Comparison of ENCODE assay signal across 1 cellular context in the genomic region with DNA sequence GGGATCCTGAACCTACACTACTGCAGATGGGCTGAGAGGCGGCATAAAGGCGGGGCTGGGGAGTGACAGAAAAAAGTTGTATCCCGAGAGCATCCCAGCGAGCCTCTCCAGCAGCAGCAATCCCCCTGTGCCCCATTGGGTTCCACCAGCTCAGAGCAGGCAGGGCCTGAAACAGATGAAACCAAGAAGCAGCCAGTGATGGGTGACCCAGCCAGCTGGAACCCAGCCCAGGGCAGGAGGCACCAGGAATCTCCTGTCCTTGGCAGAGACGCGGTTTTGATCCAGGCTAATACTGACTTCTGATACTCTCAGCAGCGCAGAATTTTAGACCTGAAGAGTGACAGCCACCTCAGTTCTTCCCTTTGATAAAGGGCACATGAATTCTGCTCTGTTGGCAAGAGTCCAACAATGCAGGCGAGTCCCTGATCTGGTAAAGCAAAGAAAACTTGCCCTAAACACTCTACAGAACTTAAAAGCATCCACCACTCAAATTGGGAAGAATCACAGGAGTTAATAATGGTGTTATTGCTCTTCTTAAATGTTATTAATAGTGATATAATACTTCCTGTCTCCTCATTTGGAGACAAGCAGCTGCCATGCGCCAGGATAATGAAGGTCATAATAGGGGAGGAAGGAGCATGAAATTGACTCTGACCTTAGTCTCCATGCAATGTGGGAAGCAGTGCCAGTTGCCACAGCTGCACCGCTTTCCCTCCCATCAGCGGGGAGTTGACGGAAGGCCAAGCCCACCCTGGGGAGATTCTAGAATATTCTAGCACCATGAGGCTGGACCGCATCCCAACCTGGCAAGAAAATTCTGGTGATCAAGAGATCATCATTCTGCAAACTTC.
TF ChIP-seq lines count a peak whose summit lies in the region.

No MANE protein-coding gene starts in this region.

TF ChIP-seq in SK-N-SH treated with all-trans-retinoic acid at 6 μM for 48 hours, 23 proteins besides CTCF, POLR2A, EP300 and RAD21 (continued from another document):
- TF ChIP-seq PPARA (CRISPR knock-in tag; IDR thresholded peaks at IDR 0.05; ENCODE audit: borderline replicate concordance) (no peak), GLIS3 (CRISPR knock-in tag; IDR thresholded peaks at IDR 0.05) (no peak), RARB (CRISPR knock-in tag; IDR thresholded peaks at IDR 0.05) (no peak), ZC3H10 (CRISPR knock-in tag; IDR thresholded peaks at IDR 0.05) (no peak), ESRRG (CRISPR knock-in tag; IDR thresholded peaks at IDR 0.05) (no peak), TCF4 (CRISPR knock-in tag; IDR thresholded peaks at IDR 0.05; ENCODE audit: borderline replicate concordance) (no peak), TOX (CRISPR knock-in tag; IDR thresholded peaks at IDR 0.05; ENCODE audit: borderline replicate concordance) (no peak), ISL1 (CRISPR knock-in tag; IDR thresholded peaks at IDR 0.05) (no peak), OSR1 (CRISPR knock-in tag; IDR thresholded peaks at IDR 0.05) (no peak), ZFP30 (CRISPR knock-in tag; IDR thresholded peaks at IDR 0.05) (no peak), SNAI2 (CRISPR knock-in tag; IDR thresholded peaks at IDR 0.05) (no peak), ZNF565 (CRISPR knock-in tag; conservative IDR thresholded peaks at IDR 0.05; ENCODE audit: low read depth) (no peak)
- TF ChIP-seq, protein P1, sequence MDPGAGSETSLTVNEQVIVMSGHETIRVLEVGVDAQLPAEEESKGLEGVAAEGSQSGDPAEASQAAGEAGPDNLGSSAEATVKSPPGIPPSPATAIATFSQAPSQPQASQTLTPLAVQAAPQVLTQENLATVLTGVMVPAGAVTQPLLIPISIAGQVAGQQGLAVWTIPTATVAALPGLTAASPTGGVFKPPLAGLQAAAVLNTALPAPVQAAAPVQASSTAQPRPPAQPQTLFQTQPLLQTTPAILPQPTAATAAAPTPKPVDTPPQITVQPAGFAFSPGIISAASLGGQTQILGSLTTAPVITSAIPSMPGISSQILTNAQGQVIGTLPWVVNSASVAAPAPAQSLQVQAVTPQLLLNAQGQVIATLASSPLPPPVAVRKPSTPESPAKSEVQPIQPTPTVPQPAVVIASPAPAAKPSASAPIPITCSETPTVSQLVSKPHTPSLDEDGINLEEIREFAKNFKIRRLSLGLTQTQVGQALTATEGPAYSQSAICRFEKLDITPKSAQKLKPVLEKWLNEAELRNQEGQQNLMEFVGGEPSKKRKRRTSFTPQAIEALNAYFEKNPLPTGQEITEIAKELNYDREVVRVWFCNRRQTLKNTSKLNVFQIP (CRISPR knock-in tag; IDR thresholded peaks at IDR 0.05; ENCODE audit: borderline replicate concordance, low read depth): no peak
- TF ChIP-seq, protein P2, sequence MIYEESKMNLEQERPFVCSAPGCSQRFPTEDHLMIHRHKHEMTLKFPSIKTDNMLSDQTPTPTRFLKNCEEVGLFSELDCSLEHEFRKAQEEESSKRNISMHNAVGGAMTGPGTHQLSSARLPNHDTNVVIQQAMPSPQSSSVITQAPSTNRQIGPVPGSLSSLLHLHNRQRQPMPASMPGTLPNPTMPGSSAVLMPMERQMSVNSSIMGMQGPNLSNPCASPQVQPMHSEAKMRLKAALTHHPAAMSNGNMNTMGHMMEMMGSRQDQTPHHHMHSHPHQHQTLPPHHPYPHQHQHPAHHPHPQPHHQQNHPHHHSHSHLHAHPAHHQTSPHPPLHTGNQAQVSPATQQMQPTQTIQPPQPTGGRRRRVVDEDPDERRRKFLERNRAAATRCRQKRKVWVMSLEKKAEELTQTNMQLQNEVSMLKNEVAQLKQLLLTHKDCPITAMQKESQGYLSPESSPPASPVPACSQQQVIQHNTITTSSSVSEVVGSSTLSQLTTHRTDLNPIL (CRISPR knock-in tag; IDR thresholded peaks at IDR 0.05; ENCODE audit: low read depth): no peak
- TF ChIP-seq, protein P3, sequence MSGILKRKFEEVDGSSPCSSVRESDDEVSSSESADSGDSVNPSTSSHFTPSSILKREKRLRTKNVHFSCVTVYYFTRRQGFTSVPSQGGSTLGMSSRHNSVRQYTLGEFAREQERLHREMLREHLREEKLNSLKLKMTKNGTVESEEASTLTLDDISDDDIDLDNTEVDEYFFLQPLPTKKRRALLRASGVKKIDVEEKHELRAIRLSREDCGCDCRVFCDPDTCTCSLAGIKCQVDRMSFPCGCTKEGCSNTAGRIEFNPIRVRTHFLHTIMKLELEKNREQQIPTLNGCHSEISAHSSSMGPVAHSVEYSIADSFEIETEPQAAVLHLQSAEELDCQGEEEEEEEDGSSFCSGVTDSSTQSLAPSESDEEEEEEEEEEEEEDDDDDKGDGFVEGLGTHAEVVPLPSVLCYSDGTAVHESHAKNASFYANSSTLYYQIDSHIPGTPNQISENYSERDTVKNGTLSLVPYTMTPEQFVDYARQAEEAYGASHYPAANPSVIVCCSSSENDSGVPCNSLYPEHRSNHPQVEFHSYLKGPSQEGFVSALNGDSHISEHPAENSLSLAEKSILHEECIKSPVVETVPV (CRISPR knock-in tag; IDR thresholded peaks at IDR 0.05): no peak
